ENCODE assay signal across 20 cellular contexts in genomic region chr1:73604739-73605138, GRCh38.
DNase-seq lines count a peak whose midpoint lies in the region; ATAC-seq and TF ChIP-seq lines count a peak whose summit lies in the region.
"Had no signal": no experiment of that assay in that cellular context is flagged by ENCODE, and none has a peak within 500 bp of the region (broad histone marks: within the 10 kb centered on the region; RNA-seq: fewer than 3 reads in every experiment).

No MANE protein-coding gene starts in this region.

- no peaks in the 10 kb centered on the region for H3K9me3 ChIP-seq in breast epithelium
- H3K9me3 ChIP-seq: psoas muscle had no signal

- H3K27ac Mint-ChIP-seq in MCF 10A (ENCODE audit: low read depth, unreplicated experiment), result no peak overlapping the region
- H3K27ac Mint-ChIP-seq in stimulated activated naive B cell treated with anti-CD40 and anti-IgM and Interleukin-4, amounts not matched to agents 10 μg/mL and 1 μg/mL and 100 μg/mL, for 72 hours, result no peak overlapping the region
- H3K27ac Mint-ChIP-seq: activated CD8-positive, alpha-beta T cell treated with anti-CD3 and anti-CD28 coated beads for 36 hours; activated naive CD8-positive, alpha-beta T cell treated with anti-CD3 and anti-CD28 coated beads, Interleukin-2, amount 50 U/mL, for 24 hours; CD4-positive, CD25-positive, alpha-beta regulatory T cell; naive thymus-derived CD8-positive, alpha-beta T cell had no signal

- POLR2A ChIA-PET in MCF 10A (lab: Yijun Ruan, JAX), result no interaction called here

- CTCF ChIA-PET in MCF 10A (lab: Yijun Ruan, JAX), result interaction anchor here (1.0 to 1.5 kb wide), 2 partner anchors 12 to 105 kb away, joined by 6 to 7 read pairs; no protein-coding TSS in a partner anchor

- H3K27ac ChIP-seq in breast epithelium, result no peak overlapping the region
- H3K27ac ChIP-seq: KMS-11, psoas muscle had no signal

- H3K4me3 Mint-ChIP-seq in MCF 10A (ENCODE audit: unreplicated experiment), result peak overlapping the region; percentile 11
- no peak overlapping the region for H3K4me3 Mint-ChIP-seq in stimulated activated naive B cell treated with anti-CD40 and anti-IgM and Interleukin-4, amounts not matched to agents 10 μg/mL and 1 μg/mL and 100 μg/mL, for 72 hours
- H3K4me3 Mint-ChIP-seq: activated CD8-positive, alpha-beta T cell treated with anti-CD3 and anti-CD28 coated beads for 36 hours; activated naive CD8-positive, alpha-beta T cell treated with anti-CD3 and anti-CD28 coated beads, Interleukin-2, amount 50 U/mL, for 24 hours; CD4-positive, CD25-positive, alpha-beta regulatory T cell; central memory CD8-positive, alpha-beta T cell; naive thymus-derived CD8-positive, alpha-beta T cell had no signal

- peaks cover 8% of the 10 kb centered on the region for H3K9me3 Mint-ChIP-seq in MCF 10A (ENCODE audit: unreplicated experiment)
- H3K9me3 Mint-ChIP-seq in stimulated activated naive B cell treated with anti-CD40 and anti-IgM and Interleukin-4, amounts not matched to agents 10 μg/mL and 1 μg/mL and 100 μg/mL, for 72 hours, result peaks cover 3 to 11% of the 10 kb centered on the region in 2 donors
- H3K9me3 Mint-ChIP-seq: activated CD8-positive, alpha-beta T cell treated with anti-CD3 and anti-CD28 coated beads for 36 hours; activated naive CD8-positive, alpha-beta T cell treated with anti-CD3 and anti-CD28 coated beads, Interleukin-2, amount 50 U/mL, for 24 hours had no signal

- H3K27me3 Mint-ChIP-seq in MCF 10A (ENCODE audit: insufficient read depth, unreplicated experiment), result no peaks in the 10 kb centered on the region
- H3K27me3 Mint-ChIP-seq in stimulated activated naive B cell treated with anti-CD40 and anti-IgM and Interleukin-4, amounts not matched to agents 10 μg/mL and 1 μg/mL and 100 μg/mL, for 72 hours, result no peaks in the 10 kb centered on the region
- H3K27me3 Mint-ChIP-seq: activated CD8-positive, alpha-beta T cell treated with anti-CD3 and anti-CD28 coated beads for 36 hours; activated naive CD8-positive, alpha-beta T cell treated with anti-CD3 and anti-CD28 coated beads, Interleukin-2, amount 50 U/mL, for 24 hours; CD4-positive, CD25-positive, alpha-beta regulatory T cell; central memory CD8-positive, alpha-beta T cell; naive thymus-derived CD8-positive, alpha-beta T cell had no signal

- H3K36me3 Mint-ChIP-seq in MCF 10A (ENCODE audit: insufficient read depth, unreplicated experiment), result no peaks in the 10 kb centered on the region
- no peaks in the 10 kb centered on the region for H3K36me3 Mint-ChIP-seq in stimulated activated naive B cell treated with anti-CD40 and anti-IgM and Interleukin-4, amounts not matched to agents 10 μg/mL and 1 μg/mL and 100 μg/mL, for 72 hours
- H3K36me3 Mint-ChIP-seq: CD4-positive, CD25-positive, alpha-beta regulatory T cell; naive thymus-derived CD8-positive, alpha-beta T cell had no signal

- no peaks in the 10 kb centered on the region for H3K36me3 ChIP-seq in breast epithelium

- intact Hi-C loops in MCF 10A (cut with micrococcal nuclease) (no loop called here), breast epithelium (cut with DNase I; ENCODE audit: low total_unique reads) (no loop called here)

- ATAC-seq in HG02870 (IDR thresholded peaks at IDR 0.05; ENCODE audit: unreplicated experiment), result no peak
- ATAC-seq in stimulated activated naive B cell treated with anti-CD40 and anti-IgM and Interleukin-4, amounts not matched to agents 10 μg/mL and 1 μg/mL and 100 μg/mL, for 72 hours (replicated peaks), result no peak
- ATAC-seq: activated CD8-positive, alpha-beta T cell treated with anti-CD3 and anti-CD28 coated beads for 36 hours; activated naive CD8-positive, alpha-beta T cell treated with anti-CD3 and anti-CD28 coated beads, Interleukin-2, amount 50 U/mL, for 24 hours; naive thymus-derived CD8-positive, alpha-beta T cell; psoas muscle; stimulated activated naive CD8-positive, alpha-beta T cell treated with anti-CD3 and anti-CD28 coated beads, Interleukin-15, Interleukin-2, amounts not matched to agents 100 U/mL and 50 U/mL, for 24 hours had no signal

- no TSS peak for BruUV-seq in MCF 10A (replicated peaks; lab: Mats Ljungman, UMichigan)

- TF ChIP-seq POLR2A in breast epithelium (IDR thresholded peaks at IDR 0.05), result no peak

- H3K4me1 Mint-ChIP-seq in MCF 10A (ENCODE audit: insufficient read depth, unreplicated experiment), result peaks cover 9% of the 10 kb centered on the region
- H3K4me1 Mint-ChIP-seq in stimulated activated naive B cell treated with anti-CD40 and anti-IgM and Interleukin-4, amounts not matched to agents 10 μg/mL and 1 μg/mL and 100 μg/mL, for 72 hours, result no peaks in the 10 kb centered on the region
- H3K4me1 Mint-ChIP-seq: activated naive CD8-positive, alpha-beta T cell treated with anti-CD3 and anti-CD28 coated beads, Interleukin-2, amount 50 U/mL, for 24 hours; CD4-positive, CD25-positive, alpha-beta regulatory T cell; central memory CD8-positive, alpha-beta T cell; naive thymus-derived CD8-positive, alpha-beta T cell had no signal

- TF ChIP-seq CTCF in MCF 10A (IDR thresholded peaks at IDR 0.05; ENCODE audit: unreplicated experiment) (no peak), breast epithelium (IDR thresholded peaks at IDR 0.05) (no peak)

- DNase-seq in MCF 10A (ENCODE audit: unreplicated experiment) (peak; percentile 34), breast epithelium (ENCODE audit: low spot score in 2 of 2) (no peak), RPMI7951 (ENCODE audit: low read depth) (peak; percentile 22), fibroblast of peridontal ligament (ENCODE audit: extremely low read depth) (peak; percentile 23)
- no peak for DNase-seq in stimulated activated naive B cell treated with anti-CD40 and anti-IgM and Interleukin-4, amounts not matched to agents 10 μg/mL and 1 μg/mL and 100 μg/mL, for 72 hours
- DNase-seq in activated naive CD4-positive, alpha-beta T cell (lab: John Stamatoyannopoulos, UW), result no peak
- no peak for DNase-seq in activated CD4-positive, alpha-beta T cell treated with anti-CD3 and anti-CD28 coated beads for 4 hours
- DNase-seq: ACHN; activated CD8-positive, alpha-beta T cell treated with anti-CD3 and anti-CD28 coated beads for 36 hours; activated naive CD8-positive, alpha-beta T cell treated with anti-CD3 and anti-CD28 coated beads, Interleukin-2, amount 50 U/mL, for 24 hours; CD4-positive, CD25-positive, alpha-beta regulatory T cell; DND-41; naive thymus-derived CD8-positive, alpha-beta T cell; NCI-H1694; NCI-H526 treated with DMSO at 0.1 percent for 48 hours; psoas muscle; stimulated activated naive CD8-positive, alpha-beta T cell treated with anti-CD3 and anti-CD28 coated beads, Interleukin-15, Interleukin-2, amounts not matched to agents 100 U/mL and 50 U/mL, for 24 hours had no signal

- H3K4me1 ChIP-seq in breast epithelium, result no peaks in the 10 kb centered on the region
- H3K4me1 ChIP-seq: psoas muscle had no signal

- H3K27me3 ChIP-seq in breast epithelium, result no peaks in the 10 kb centered on the region

- H3K4me3 ChIP-seq in breast epithelium, result no peak overlapping the region
- H3K4me3 ChIP-seq: psoas muscle had no signal

Comparison
In these comparisons a context has a peak if more than half of its experiments do, and no peak if none do; other contexts are left out.
1. DNase-seq: peak in MCF 10A (single experiment), RPMI7951 (single experiment) and fibroblast of peridontal ligament (single experiment); none in breast epithelium (0 of 2), stimulated activated naive B cell treated with anti-CD40 and anti-IgM and Interleukin-4, amounts not matched to agents 10 μg/mL and 1 μg/mL and 100 μg/mL, for 72 hours (single experiment), activated naive CD4-positive, alpha-beta T cell (0 of 4) and activated CD4-positive, alpha-beta T cell treated with anti-CD3 and anti-CD28 coated beads for 4 hours (0 of 2).